In the genomic region with DNA sequence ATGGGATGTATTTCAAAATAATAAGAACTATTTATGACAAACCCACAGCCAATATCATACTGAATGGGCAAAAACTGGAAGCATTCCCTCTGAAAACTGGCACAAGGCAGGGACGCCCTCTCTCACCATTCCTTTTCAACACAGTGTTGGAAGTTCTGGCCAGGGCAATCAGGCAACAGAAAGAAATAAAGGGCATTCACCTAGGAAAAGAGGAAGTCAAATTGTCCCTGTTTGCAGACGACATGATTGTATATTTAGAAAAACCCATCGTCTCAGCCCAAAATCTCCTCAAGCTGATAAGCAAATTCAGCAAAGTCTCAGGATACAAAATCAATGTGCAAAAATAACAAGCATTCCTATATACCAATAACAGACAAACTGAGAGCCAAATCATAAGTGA, we compare ENCODE assay signal across 12 cellular contexts. TPM values are rescaled to one million over a fixed set of nuclear protein-coding genes. Genes with fewer than 3 reads are reported as not detected.
"Had no signal": no experiment of that assay in that cellular context is flagged by ENCODE, and none has a peak within 500 bp of the region (broad histone marks: within the 10 kb centered on the region; RNA-seq: fewer than 3 reads in every experiment).

No MANE protein-coding gene starts in this region.

RNA-seq across cellular contexts. Expression of a gene that starts 42.3 kb away (rescaled TPM):
- total RNA-seq: OCI-LY7, PC-3, PC-9, Peyer's patch, Right ventricle myocardium inferior, Right ventricle myocardium superior, RPMI7951, SJCRH30, SJSA1, SK-MEL-5, T-cell had no signal
- polyA plus RNA-seq: SK-N-SH had no signal
